Comparison of ENCODE assay signal across 8 cellular contexts in the genomic region with DNA sequence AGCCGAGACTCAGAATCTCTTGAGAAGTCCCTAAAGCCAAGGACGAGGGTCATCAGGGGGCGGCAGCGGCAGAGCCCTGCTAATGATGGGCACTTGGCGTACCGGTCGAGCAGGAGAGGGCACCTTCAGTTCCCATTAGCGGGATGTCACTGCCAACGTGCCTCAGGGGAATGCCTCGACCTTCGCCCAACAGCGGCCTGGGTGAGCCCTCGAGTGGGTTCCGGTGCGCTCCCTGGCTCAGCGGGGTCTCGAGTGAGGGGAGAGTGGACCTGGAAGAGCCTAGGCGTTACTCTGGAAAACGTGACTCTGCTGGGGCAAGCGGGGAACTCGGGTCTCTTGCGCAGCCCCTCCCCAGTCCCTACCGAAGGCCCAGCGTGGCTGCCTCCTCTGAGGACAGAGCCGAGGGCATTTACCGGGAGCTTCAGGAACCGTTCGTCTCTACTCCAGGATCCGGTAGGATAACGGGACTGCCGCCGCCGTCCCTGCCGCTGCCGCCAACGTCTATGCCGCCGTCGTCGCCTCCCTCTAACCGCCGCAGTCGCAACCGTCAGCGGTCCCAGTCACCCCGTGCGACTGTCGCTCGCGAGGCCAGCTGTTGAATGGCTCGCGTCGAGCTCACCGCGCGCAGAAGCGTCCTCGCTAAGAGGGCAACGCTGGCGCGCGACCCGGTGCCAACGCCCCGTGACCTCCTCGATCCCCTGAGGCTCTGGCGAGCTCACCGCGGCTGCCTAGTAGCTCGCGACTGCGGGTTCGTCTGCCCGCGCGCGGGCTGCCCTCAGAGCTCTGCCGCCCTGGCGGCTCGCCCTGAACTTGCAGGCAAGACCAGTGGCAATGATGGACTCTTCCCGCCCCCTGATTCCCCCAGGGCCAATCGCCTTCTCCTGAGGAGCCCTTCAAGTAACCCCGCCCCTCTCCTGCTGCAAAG. TPM values are rescaled to one million over a fixed set of nuclear protein-coding genes. Genes with fewer than 3 reads are reported as not detected.
DNase-seq lines count a peak whose midpoint lies in the region; ATAC-seq and TF ChIP-seq lines count a peak whose summit lies in the region.

No MANE protein-coding gene starts in this region.

- DNase-seq in G401 (ENCODE audit: low spot score), result peak; percentile 11
- peak; percentile 38 for DNase-seq in activated CD4-positive, CD25-positive, alpha-beta regulatory T cell treated with anti-CD3 and anti-CD28 coated beads, Interleukin-2, amount 50 U/mL, for 72 hours
- peak; percentile 40 for DNase-seq in central memory CD4-positive, alpha-beta T cell
- no peak for DNase-seq in left lobe of liver (ENCODE audit: low spot score)
- DNase-seq in stimulated activated naive B cell treated with anti-CD40 and anti-IgM and Interleukin-4, amounts not matched to agents 10 μg/mL and 1 μg/mL and 100 μg/mL, for 72 hours, result peak; percentile 32
- no peak for DNase-seq in uterus
- no peak for DNase-seq in NCI-H526 treated with DMSO at 0.1 percent for 48 hours (lab: John Stamatoyannopoulos, UW)

- peaks cover 0 to 13% of the 10 kb centered on the region in 2 donors for H3K27me3 ChIP-seq in uterus

- no peak for TF ChIP-seq CTCF in uterus (IDR thresholded peaks at IDR 0.05)

- H3K9me3 Mint-ChIP-seq in stimulated activated naive B cell treated with anti-CD40 and anti-IgM and Interleukin-4, amounts not matched to agents 10 μg/mL and 1 μg/mL and 100 μg/mL, for 72 hours, result peaks cover 0 to 3% of the 10 kb centered on the region in 2 donors

- H3K27ac ChIP-seq in uterus, result no peak overlapping the region

- peak; percentile 44 for ATAC-seq in left lobe of liver
- ATAC-seq in stimulated activated naive B cell treated with anti-CD40 and anti-IgM and Interleukin-4, amounts not matched to agents 10 μg/mL and 1 μg/mL and 100 μg/mL, for 72 hours (replicated peaks), result peak; percentile 81 to 83
- no peak for ATAC-seq in GM18870 (IDR thresholded peaks at IDR 0.05; ENCODE audit: unreplicated experiment)

- H3K27ac Mint-ChIP-seq in stimulated activated naive B cell treated with anti-CD40 and anti-IgM and Interleukin-4, amounts not matched to agents 10 μg/mL and 1 μg/mL and 100 μg/mL, for 72 hours, result no peak overlapping the region

- no peak overlapping the region for H3K4me3 ChIP-seq in uterus

- no peaks in the 10 kb centered on the region for H3K36me3 Mint-ChIP-seq in stimulated activated naive B cell treated with anti-CD40 and anti-IgM and Interleukin-4, amounts not matched to agents 10 μg/mL and 1 μg/mL and 100 μg/mL, for 72 hours

- intact Hi-C loops in uterus (cut with DNase I; ENCODE audit: low total_unique reads), result no loop called here

- H3K27me3 Mint-ChIP-seq in stimulated activated naive B cell treated with anti-CD40 and anti-IgM and Interleukin-4, amounts not matched to agents 10 μg/mL and 1 μg/mL and 100 μg/mL, for 72 hours, result peaks cover 25 to 30% of the 10 kb centered on the region in 2 donors

- no peaks in the 10 kb centered on the region for H3K9me3 ChIP-seq in uterus

- peaks cover 6 to 9% of the 10 kb centered on the region in 2 donors for H3K4me1 Mint-ChIP-seq in stimulated activated naive B cell treated with anti-CD40 and anti-IgM and Interleukin-4, amounts not matched to agents 10 μg/mL and 1 μg/mL and 100 μg/mL, for 72 hours

- in situ Hi-C loops in G401 (cut with HindIII; ENCODE audit: low sequenced_read_pairs), result no loop called here

- H3K4me3 Mint-ChIP-seq in stimulated activated naive B cell treated with anti-CD40 and anti-IgM and Interleukin-4, amounts not matched to agents 10 μg/mL and 1 μg/mL and 100 μg/mL, for 72 hours, result peak overlapping the region; percentile 64 to 71

- no peaks in the 10 kb centered on the region for H3K4me1 ChIP-seq in uterus

- H3K36me3 ChIP-seq in uterus, result no peaks in the 10 kb centered on the region

- no peak for TF ChIP-seq POLR2A in uterus (IDR thresholded peaks at IDR 0.05)

RNA-seq across cellular contexts. Expression of a gene that starts 37.1 kb away (rescaled TPM):
- total RNA-seq in G401 (2014; rRNA removed; shearing (Covaris generic)), result 273 and 402 TPM in 2 replicates
- 267 TPM for total RNA-seq in left lobe of liver
- 100 to 1,000 TPM in 3 of 4 donors, 10 to 100 TPM in 1; 94.0 to 361 (median 121) TPM for total RNA-seq in uterus

Comparison
In these comparisons a context has a peak if more than half of its experiments do, and no peak if none do; other contexts are left out.
1. DNase-seq: peak in G401 (single experiment), activated CD4-positive, CD25-positive, alpha-beta regulatory T cell treated with anti-CD3 and anti-CD28 coated beads, Interleukin-2, amount 50 U/mL, for 72 hours (single experiment), central memory CD4-positive, alpha-beta T cell (single experiment) and stimulated activated naive B cell treated with anti-CD40 and anti-IgM and Interleukin-4, amounts not matched to agents 10 μg/mL and 1 μg/mL and 100 μg/mL, for 72 hours (single experiment); none in left lobe of liver (single experiment), uterus (0 of 2) and NCI-H526 treated with DMSO at 0.1 percent for 48 hours (single experiment).